27 cellular contexts compared by ENCODE assay signal in the genomic region with DNA sequence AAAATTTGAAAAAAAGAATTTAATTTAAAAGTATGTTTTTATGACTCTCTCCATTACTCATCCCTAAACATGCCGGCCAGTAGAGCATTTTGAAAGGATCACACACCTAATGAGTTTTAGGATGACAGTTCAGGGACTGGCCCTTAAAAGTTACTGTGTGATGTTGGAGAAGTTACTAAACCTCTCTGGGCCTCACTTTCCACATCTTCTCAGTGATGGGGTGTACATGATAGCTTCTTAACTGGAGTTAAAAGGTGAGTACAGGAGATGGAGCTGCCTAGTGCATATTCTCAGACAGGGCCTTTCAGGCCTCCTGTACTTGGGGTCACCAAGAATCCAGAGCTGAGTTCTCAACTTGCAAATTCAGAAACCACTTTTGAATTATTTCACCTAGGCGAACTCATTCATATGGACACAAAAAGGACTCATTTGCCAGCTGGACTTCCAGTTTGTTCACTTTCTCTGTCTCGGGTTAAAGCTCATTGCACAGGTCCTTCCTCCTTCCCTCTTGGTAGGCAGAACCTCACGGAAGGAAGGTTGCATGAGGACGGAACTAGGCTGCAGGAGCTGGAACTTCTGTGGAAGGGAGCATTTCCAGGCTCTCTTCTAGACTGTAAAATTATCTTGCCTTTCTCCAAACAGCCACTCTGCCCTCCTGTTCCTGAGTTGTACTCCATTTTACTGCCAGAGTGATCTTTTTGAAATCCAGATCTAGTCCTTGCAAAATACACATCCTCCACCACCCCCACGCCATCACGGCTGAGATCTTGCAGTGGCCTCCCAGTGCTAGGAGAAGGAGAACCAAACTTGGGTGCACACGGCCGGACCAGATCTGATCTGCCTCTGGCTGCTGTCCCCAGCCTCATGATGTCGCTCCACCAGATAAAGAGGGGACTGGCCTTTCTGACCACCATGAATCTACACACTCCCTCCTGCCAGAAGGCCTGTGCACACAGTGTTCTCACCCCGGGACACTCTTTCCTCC. TPM values are rescaled to one million over a fixed set of nuclear protein-coding genes. Genes with fewer than 3 reads are reported as not detected.
DNase-seq lines count a peak whose midpoint lies in the region; ATAC-seq and TF ChIP-seq lines count a peak whose summit lies in the region.
"Had no signal": no experiment of that assay in that cellular context is flagged by ENCODE, and none has a peak within 500 bp of the region (broad histone marks: within the 10 kb centered on the region; RNA-seq: fewer than 3 reads in every experiment).

No MANE protein-coding gene starts in this region.

- peaks cover 22 to 85% (median 68%) of the 10 kb centered on the region in 10 experiments for H3K4me1 ChIP-seq in BLaER1 treated with 17β-estradiol and CSF1 and Interleukin-3, amounts not matched to agents 10 nM and 100 nM
- H3K4me1 ChIP-seq in HEK293 (ENCODE audit: control insufficient read depth, insufficient read depth, low read length) = peaks cover 3% of the 10 kb centered on the region
- peaks cover 4% of the 10 kb centered on the region for H3K4me1 ChIP-seq in mesenchymal stem cell (ENCODE audit: control insufficient read depth, insufficient read depth, low read depth, low read length)
- H3K4me1 ChIP-seq: breast epithelium, foreskin keratinocyte had no signal

- H3K14ac ChIP-seq in mesenchymal stem cell (ENCODE audit: low read length in 2 of 2) = no peak overlapping the region

- H3K36me3 ChIP-seq in BLaER1 treated with 17β-estradiol and CSF1 and Interleukin-3, amounts not matched to agents 10 nM and 100 nM = no peaks in the 10 kb centered on the region
- no peaks in the 10 kb centered on the region for H3K36me3 ChIP-seq in HEK293 (ENCODE audit: control insufficient read depth in 2 of 2, insufficient read depth in 1 of 2, low read length in 2 of 2)
- H3K36me3 ChIP-seq in mesenchymal stem cell (ENCODE audit: control insufficient read depth in 1 of 2, insufficient read depth in 2 of 2, low read depth in 1 of 2, low read length in 2 of 2) = peaks cover 0 to 3% of the 10 kb centered on the region in 2 experiments
- H3K36me3 ChIP-seq: BE2C, breast epithelium, esophagus squamous epithelium, heart left ventricle had no signal

- no peak overlapping the region for H2AFZ ChIP-seq in mesenchymal stem cell (ENCODE audit: low read depth, low read length)

- TF ChIP-seq CTCF in HEK293 (tag by site-specific recombination; IDR thresholded peaks at IDR 0.05) = no peak

- peak overlapping the region in 1 of 2 experiments; percentile 52 for H2BK12ac ChIP-seq in mesenchymal stem cell (ENCODE audit: low read length in 2 of 2)

- no peaks in the 10 kb centered on the region for H3K9me3 ChIP-seq in BLaER1 treated with 17β-estradiol and CSF1 and Interleukin-3, amounts not matched to agents 10 nM and 100 nM (replicated peaks in 1 of 11)
- H3K9me3 ChIP-seq in HEK293 (ENCODE audit: control insufficient read depth, insufficient read depth, low read depth, low read length) (no peaks in the 10 kb centered on the region), mesenchymal stem cell (ENCODE audit: control insufficient read depth, low read length) (no peaks in the 10 kb centered on the region)
- H3K9me3 ChIP-seq: BE2C, breast epithelium, esophagus squamous epithelium, heart left ventricle had no signal

- H3K23ac ChIP-seq in mesenchymal stem cell (ENCODE audit: low read length in 2 of 2) = no peak overlapping the region

- H4K91ac ChIP-seq in mesenchymal stem cell (ENCODE audit: low read length) = no peak overlapping the region

- CTCF ChIA-PET in HEK293 (lab: Yijun Ruan, JAX) = interaction anchor here (0.6 to 1.1 kb wide), 3 partner anchors 22 to 1000 kb away, joined by 3 to 5 read pairs (median 3); no protein-coding TSS in a partner anchor

- H3K4me3 ChIP-seq in BLaER1 treated with 17β-estradiol and CSF1 and Interleukin-3, amounts not matched to agents 10 nM and 100 nM = no peak overlapping the region
- H3K4me3 ChIP-seq in HEK293 (ENCODE audit: low read depth, low read length) (no peak overlapping the region), mesenchymal stem cell (ENCODE audit: insufficient read depth in 1 of 2, low read depth in 1 of 2, low read length in 2 of 2) (no peak overlapping the region)
- H3K4me3 ChIP-seq: breast epithelium, dorsolateral prefrontal cortex, esophagus squamous epithelium, heart left ventricle had no signal

- DNase-seq in SKM-1 treated with dmso at 0.1 percent for 144 hours (lab: John Stamatoyannopoulos, UW; ENCODE audit: unreplicated experiment) = peak; percentile 74
- no peak for DNase-seq in mesenchymal stem cell
- DNase-seq in UCSD-AML1 (lab: John Stamatoyannopoulos, UW; ENCODE audit: unreplicated experiment) = no peak
- no peak for DNase-seq in activated effector memory CD4-positive, alpha-beta T cell treated with anti-CD3 and anti-CD28 coated beads, Interleukin-2, amount 50 U/mL, for 16 hours
- DNase-seq: ACHN; activated CD4-positive, alpha-beta memory T cell treated with anti-CD3 and anti-CD28 coated beads, Interleukin-2, amount 10 ng/mL, durations not matched to agents 7 days and 5 days; activated CD4-positive, alpha-beta T cell treated with anti-CD3 and anti-CD28 coated beads for 1 hour; activated naive CD4-positive, alpha-beta T cell treated with anti-CD3 and anti-CD28 coated beads, Interleukin-2, amount 50 U/mL, for 16 hours; BE2C; DMS153; esophagus squamous epithelium; foreskin keratinocyte; heart left ventricle; Karpas-422; kidney; midbrain; naive B cell; NCI-H146; NCI-H2107; right cardiac atrium; stimulated activated CD8-positive, alpha-beta memory T cell treated with anti-CD3 and anti-CD28 coated beads, Interleukin-4, amount 100 ng/mL, for 48 hours had no signal

- H2BK15ac ChIP-seq in mesenchymal stem cell (ENCODE audit: low read depth, poor library complexity, severe bottlenecking) = no peak overlapping the region

- H2AK5ac ChIP-seq in mesenchymal stem cell (ENCODE audit: low read length, severe bottlenecking) = no peak overlapping the region

- peaks cover 2 to 7% (median 5%) of the 10 kb centered on the region in 11 experiments; a peak in 17 of 22 replicates for H4K20me1 ChIP-seq in BLaER1 treated with 17β-estradiol and CSF1 and Interleukin-3, amounts not matched to agents 10 nM and 100 nM

- ATAC-seq in GM18907 (IDR thresholded peaks at IDR 0.05; ENCODE audit: unreplicated experiment) = no peak
- ATAC-seq: activated T-helper 17 cell treated with anti-CD3 and anti-CD28 coated beads, Interleukin-2, amount 50 U/mL, for 72 hours; foreskin keratinocyte; heart left ventricle; right cardiac atrium had no signal

- no peak overlapping the region for H3K18ac ChIP-seq in mesenchymal stem cell (ENCODE audit: low read depth in 1 of 2, low read length in 2 of 2)

- no peak overlapping the region for H3K4ac ChIP-seq in mesenchymal stem cell (ENCODE audit: low read depth in 1 of 2, low read length in 2 of 2)

- no peak overlapping the region; a peak in 1 of 22 replicates for H3K9ac ChIP-seq in BLaER1 treated with 17β-estradiol and CSF1 and Interleukin-3, amounts not matched to agents 10 nM and 100 nM
- peak overlapping the region; percentile 54 for H3K9ac ChIP-seq in mesenchymal stem cell (ENCODE audit: low read length)

- no peaks in the 10 kb centered on the region for H3K27me3 ChIP-seq in BLaER1 treated with 17β-estradiol and CSF1 and Interleukin-3, amounts not matched to agents 10 nM and 100 nM
- no peaks in the 10 kb centered on the region for H3K27me3 ChIP-seq in mesenchymal stem cell (ENCODE audit: control insufficient read depth in 1 of 2, insufficient read depth in 1 of 2, low read length in 2 of 2)
- H3K27me3 ChIP-seq: BE2C, breast epithelium, dorsolateral prefrontal cortex, esophagus squamous epithelium, foreskin keratinocyte, heart left ventricle had no signal

- peaks cover 2% of the 10 kb centered on the region for H3K79me1 ChIP-seq in mesenchymal stem cell (replicated peaks; ENCODE audit: low read length, poor library complexity, severe bottlenecking)

- POLR2A ChIA-PET in HEK293 (lab: Yijun Ruan, JAX) = no interaction called here

- no peak overlapping the region for H4K8ac ChIP-seq in mesenchymal stem cell (ENCODE audit: low read length)

- H3K27ac ChIP-seq in BLaER1 treated with 17β-estradiol and CSF1 and Interleukin-3, amounts not matched to agents 10 nM and 100 nM = peak overlapping the region in 4 of 11 experiments; percentile 7 to 57 (median 24); a peak in 7 of 22 replicates
- H3K27ac ChIP-seq in HEK293 (ENCODE audit: extremely low read depth, low read depth, low read length) (no peak overlapping the region), mesenchymal stem cell (ENCODE audit: low read length, poor library complexity, severe bottlenecking) (no peak overlapping the region)
- H3K27ac ChIP-seq: foreskin keratinocyte had no signal

- H2BK120ac ChIP-seq in mesenchymal stem cell (ENCODE audit: low read depth, low read length) = no peak overlapping the region

- H2BK5ac ChIP-seq in mesenchymal stem cell (ENCODE audit: low read depth, low read length, poor library complexity, severe bottlenecking) = no peak overlapping the region

- peak overlapping the region in 8 of 11 experiments; percentile 8 to 96 (median 94); a peak in 14 of 22 replicates for H3K4me2 ChIP-seq in BLaER1 treated with 17β-estradiol and CSF1 and Interleukin-3, amounts not matched to agents 10 nM and 100 nM
- no peak overlapping the region for H3K4me2 ChIP-seq in mesenchymal stem cell (ENCODE audit: low read length, poor library complexity, severe bottlenecking)

- WGBS in mesenchymal stem cell = 94% methylated on average over 11 of the region's 11 CpGs

TF ChIP-seq in HEK293, 187 proteins besides CTCF, POLR2A, EP300 and RAD21:
- TF ChIP-seq ZNF768 (tag by site-specific recombination; IDR thresholded peaks at IDR 0.05) (peak; percentile 87; the same call in 1 of the 2 replicates), ZNF677 (tag by site-specific recombination; IDR thresholded peaks at IDR 0.05) (no peak)

RNA-seq across cellular contexts. Expression of a gene that starts 4.3 kb away (rescaled TPM):
- polyA plus RNA-seq in mesenchymal stem cell (2013, experiment 1 of 2) = 6.8 TPM
- 7.1 TPM for polyA plus RNA-seq in mesenchymal stem cell (2013, experiment 2 of 2)
